In the genomic region with DNA sequence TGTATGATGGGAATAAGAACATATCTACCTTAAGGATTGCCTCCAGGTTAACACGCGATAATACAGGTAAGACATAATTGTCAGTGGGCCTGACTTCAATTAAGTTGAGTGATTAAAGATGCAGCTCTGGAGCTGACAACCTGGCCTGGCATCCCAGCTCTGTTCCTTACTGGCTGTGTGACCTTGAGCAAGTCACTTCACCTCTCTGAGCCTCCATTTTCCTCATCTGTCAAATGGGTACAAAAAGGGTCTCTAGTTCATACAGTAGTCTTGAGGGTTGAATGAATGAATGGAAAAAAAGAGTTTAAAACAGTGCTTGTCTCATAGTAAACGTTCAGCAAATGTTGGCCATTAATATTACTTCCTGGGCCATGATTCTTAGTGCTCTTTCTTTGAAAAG, we compare ENCODE assay signal across 28 cellular contexts.
"Had no signal": no experiment of that assay in that cellular context is flagged by ENCODE, and none has a peak within 500 bp of the region (broad histone marks: within the 10 kb centered on the region; RNA-seq: fewer than 3 reads in every experiment).

No MANE protein-coding gene starts in this region.

- H3K36me3 ChIP-seq: colonic mucosa, esophagus squamous epithelium, gastrocnemius medialis, heart right ventricle, left lung, lower lobe of right lung had no signal

- H3K9me3 ChIP-seq: colonic mucosa, esophagus squamous epithelium, gastrocnemius medialis, heart right ventricle, left lung, lower lobe of right lung, mucosa of descending colon had no signal

- H3K27me3 ChIP-seq: colonic mucosa had no signal

- H3K9me3 Mint-ChIP-seq: dendritic cell treated with granulocyte-macrophage colony-stimulating factor and Interleukin-4, amounts not matched to agents 40 ng/mL and 50 ng/mL, for 4 days; effector memory CD8-positive, alpha-beta T cell; endodermal cell; mesothelial cell of epicardium had no signal

- H3K4me3 Mint-ChIP-seq: dendritic cell treated with granulocyte-macrophage colony-stimulating factor and Interleukin-4, amounts not matched to agents 40 ng/mL and 50 ng/mL, for 4 days; effector memory CD8-positive, alpha-beta T cell; endodermal cell; naive B cell had no signal

- H3K27ac Mint-ChIP-seq: dendritic cell treated with granulocyte-macrophage colony-stimulating factor and Interleukin-4, amounts not matched to agents 40 ng/mL and 50 ng/mL, for 4 days; effector memory CD8-positive, alpha-beta T cell; endodermal cell; naive B cell had no signal

- FAIRE-seq: endometrium, islet of Langerhans, keratinocyte had no signal

- H3K4me3 ChIP-seq: colonic mucosa, esophagus squamous epithelium, gastrocnemius medialis, heart right ventricle, left lung, lower lobe of right lung, mucosa of descending colon had no signal

- H3K36me3 Mint-ChIP-seq: naive B cell had no signal

- H3K4me1 ChIP-seq: colonic mucosa, gastrocnemius medialis, left lung, lower lobe of right lung had no signal

- ATAC-seq: effector memory CD8-positive, alpha-beta T cell; esophagus mucosa; gastrocnemius medialis; heart right ventricle; left cardiac atrium; left lung; left ventricle myocardium superior; lower lobe of right lung; mucosa of descending colon had no signal

- H3K27ac ChIP-seq: colonic mucosa, epithelial cell of prostate, esophagus squamous epithelium, gastrocnemius medialis, heart right ventricle, left lung, lower lobe of right lung had no signal

- DNase-seq: colonic mucosa; cortex of kidney; effector CD8-positive, alpha-beta T cell; effector memory CD8-positive, alpha-beta T cell; endodermal cell; erythroblast; esophagus squamous epithelium; foreskin fibroblast; foreskin melanocyte; gastrocnemius medialis; glutamatergic neuron; head of caudate nucleus; heart right ventricle; hippocampal formation; left cardiac atrium; left lung; left ventricle myocardium superior; lower lobe of right lung; mesenchymal stem cell; mucosa of descending colon; naive B cell had no signal
